Comparison of ENCODE assay signal across 8 cellular contexts in the genomic region with DNA sequence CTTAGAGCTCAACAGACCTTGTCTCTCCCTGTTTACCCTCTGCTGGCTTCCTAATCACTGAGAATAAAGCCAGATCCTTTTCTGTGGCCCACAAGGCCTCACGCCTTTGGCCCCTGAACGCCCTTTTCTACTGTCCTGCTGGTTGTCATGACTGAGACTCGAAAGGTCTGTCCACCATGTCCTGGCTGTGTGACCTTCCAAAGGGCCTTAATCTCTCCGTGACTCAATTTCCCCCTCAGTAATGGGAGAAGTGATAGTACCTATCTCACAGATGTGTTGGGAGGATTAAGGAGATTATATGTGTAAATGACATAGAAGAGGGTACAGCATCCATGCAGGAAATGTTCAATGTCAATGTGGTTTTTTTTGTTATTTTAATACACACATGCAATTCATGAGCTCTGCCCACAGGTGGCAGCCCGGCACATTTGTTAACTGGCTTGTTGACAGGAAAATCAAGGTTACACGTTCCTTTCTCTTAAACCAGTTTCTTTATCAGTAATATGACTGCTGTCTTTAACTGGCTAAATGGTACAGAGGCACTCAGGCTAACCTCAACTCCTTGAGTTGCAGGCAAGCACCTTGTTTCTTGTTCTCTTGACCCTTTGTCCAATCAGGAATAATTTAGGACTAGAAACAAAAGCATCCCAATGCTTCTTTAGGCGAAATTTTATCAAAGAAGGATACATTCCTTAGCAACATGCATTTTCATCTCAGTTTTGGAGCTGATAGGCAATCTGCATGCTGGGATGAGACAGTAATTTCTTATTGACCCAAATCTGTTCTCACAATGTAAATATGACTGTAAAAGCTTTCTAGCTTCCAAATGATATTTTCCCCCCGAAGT. TPM values are rescaled to one million over a fixed set of nuclear protein-coding genes. Genes with fewer than 3 reads are reported as not detected.
DNase-seq lines count a peak whose midpoint lies in the region; ATAC-seq and TF ChIP-seq lines count a peak whose summit lies in the region.

No MANE protein-coding gene starts in this region.

- H3K27ac Mint-ChIP-seq in activated CD8-positive, alpha-beta T cell treated with anti-CD3 and anti-CD28 coated beads for 36 hours, result no peak overlapping the region
- no peak overlapping the region for H3K27ac Mint-ChIP-seq in endothelial cell (ENCODE audit: unreplicated experiment)
- H3K27ac Mint-ChIP-seq in stimulated activated naive B cell treated with anti-CD40 and anti-IgM and Interleukin-4, amounts not matched to agents 10 μg/mL and 1 μg/mL and 100 μg/mL, for 72 hours, result no peak overlapping the region

- no peak overlapping the region for H3K4me3 Mint-ChIP-seq in activated CD8-positive, alpha-beta T cell treated with anti-CD3 and anti-CD28 coated beads for 36 hours
- no peak overlapping the region for H3K4me3 Mint-ChIP-seq in endothelial cell (ENCODE audit: unreplicated experiment)
- no peak overlapping the region for H3K4me3 Mint-ChIP-seq in stimulated activated naive B cell treated with anti-CD40 and anti-IgM and Interleukin-4, amounts not matched to agents 10 μg/mL and 1 μg/mL and 100 μg/mL, for 72 hours

- intact Hi-C loops in activated CD8-positive, alpha-beta T cell treated with anti-CD3 and anti-CD28 coated beads for 36 hours (cut with micrococcal nuclease), result loop anchor here (1.0 to 5.0 kb wide), 2 partner anchors 318 to 394 kb away; no protein-coding TSS in a partner anchor

- CTCF ChIA-PET in activated CD8-positive, alpha-beta T cell treated with anti-CD3 and anti-CD28 coated beads for 36 hours (lab: Charles Lee), result interaction anchor here (0.6 to 3.0 kb wide), 13 partner anchors 9 to 395 kb away, joined by 3 to 34 read pairs (median 4); a partner anchor contains a TSS

- H3K36me3 Mint-ChIP-seq in activated CD8-positive, alpha-beta T cell treated with anti-CD3 and anti-CD28 coated beads for 36 hours (ENCODE audit: low read depth), result no peaks in the 10 kb centered on the region
- H3K36me3 Mint-ChIP-seq in endothelial cell (ENCODE audit: low read depth, unreplicated experiment), result no peaks in the 10 kb centered on the region
- peaks cover 11 to 13% of the 10 kb centered on the region in 2 donors for H3K36me3 Mint-ChIP-seq in stimulated activated naive B cell treated with anti-CD40 and anti-IgM and Interleukin-4, amounts not matched to agents 10 μg/mL and 1 μg/mL and 100 μg/mL, for 72 hours

- POLR2A ChIA-PET in activated CD8-positive, alpha-beta T cell treated with anti-CD3 and anti-CD28 coated beads for 36 hours (lab: Charles Lee), result interaction anchor here (1.3 kb wide), 1 partner anchor 11 kb away, joined by 4 read pairs; no protein-coding TSS in a partner anchor

- no peaks in the 10 kb centered on the region for H3K9me3 Mint-ChIP-seq in activated CD8-positive, alpha-beta T cell treated with anti-CD3 and anti-CD28 coated beads for 36 hours
- H3K9me3 Mint-ChIP-seq in endothelial cell (ENCODE audit: unreplicated experiment), result no peaks in the 10 kb centered on the region
- H3K9me3 Mint-ChIP-seq in stimulated activated naive B cell treated with anti-CD40 and anti-IgM and Interleukin-4, amounts not matched to agents 10 μg/mL and 1 μg/mL and 100 μg/mL, for 72 hours, result peaks cover 2 to 4% of the 10 kb centered on the region in 2 donors

- peaks cover 10% of the 10 kb centered on the region for H3K4me1 Mint-ChIP-seq in activated CD8-positive, alpha-beta T cell treated with anti-CD3 and anti-CD28 coated beads for 36 hours (ENCODE audit: low read depth)
- no peaks in the 10 kb centered on the region for H3K4me1 Mint-ChIP-seq in endothelial cell (ENCODE audit: unreplicated experiment)
- H3K4me1 Mint-ChIP-seq in stimulated activated naive B cell treated with anti-CD40 and anti-IgM and Interleukin-4, amounts not matched to agents 10 μg/mL and 1 μg/mL and 100 μg/mL, for 72 hours, result peaks cover 0 to 5% of the 10 kb centered on the region in 2 donors

- DNase-seq in NCI-H187 (lab: John Stamatoyannopoulos, UW), result peak; percentile 11 to 14
- no peak for DNase-seq in NCI-H187 treated with DMSO at 0.1 percent for 48 hours (lab: John Stamatoyannopoulos, UW)
- DNase-seq in NCI-H2171 treated with DMSO at 0.1 percent for 48 hours (lab: John Stamatoyannopoulos, UW), result peak; percentile 15
- peak; percentile 75 for DNase-seq in activated CD8-positive, alpha-beta T cell treated with anti-CD3 and anti-CD28 coated beads for 36 hours
- peak; percentile 61 for DNase-seq in endothelial cell (ENCODE audit: low spot score)
- peak; percentile 54 for DNase-seq in myocyte (ENCODE audit: low read depth)
- no peak for DNase-seq in stimulated activated naive B cell treated with anti-CD40 and anti-IgM and Interleukin-4, amounts not matched to agents 10 μg/mL and 1 μg/mL and 100 μg/mL, for 72 hours

- ATAC-seq in HG02642 (IDR thresholded peaks at IDR 0.05; ENCODE audit: poor library complexity, unreplicated experiment), result peak; percentile 63
- ATAC-seq in activated CD8-positive, alpha-beta T cell treated with anti-CD3 and anti-CD28 coated beads for 36 hours, result peak; percentile 81
- peak; percentile 47 to 66 for ATAC-seq in stimulated activated naive B cell treated with anti-CD40 and anti-IgM and Interleukin-4, amounts not matched to agents 10 μg/mL and 1 μg/mL and 100 μg/mL, for 72 hours (replicated peaks)

- no peaks in the 10 kb centered on the region for H3K27me3 Mint-ChIP-seq in activated CD8-positive, alpha-beta T cell treated with anti-CD3 and anti-CD28 coated beads for 36 hours
- peaks cover 9% of the 10 kb centered on the region for H3K27me3 Mint-ChIP-seq in endothelial cell (ENCODE audit: unreplicated experiment)
- peaks cover 7 to 11% of the 10 kb centered on the region in 2 donors for H3K27me3 Mint-ChIP-seq in stimulated activated naive B cell treated with anti-CD40 and anti-IgM and Interleukin-4, amounts not matched to agents 10 μg/mL and 1 μg/mL and 100 μg/mL, for 72 hours

- TF ChIP-seq CTCF in activated CD8-positive, alpha-beta T cell treated with anti-CD3 and anti-CD28 coated beads for 36 hours (IDR thresholded peaks at IDR 0.05), result peak; percentile 83
- peak; percentile 85 for TF ChIP-seq CTCF in endothelial cell (IDR thresholded peaks at IDR 0.05; ENCODE audit: unreplicated experiment)

RNA-seq across cellular contexts. Expression of a gene that starts 16.6 kb away (rescaled TPM):
- total RNA-seq in activated CD8-positive, alpha-beta T cell treated with anti-CD3 and anti-CD28 coated beads for 36 hours, result 1 to 10 TPM in 1 of 2 experiments, under 1 TPM in 1; 0.31 to 1.1 TPM
- total RNA-seq in endothelial cell (ENCODE audit: unreplicated experiment), result 2.7 TPM
- 0.19 and 0.31 TPM in 2 replicates for total RNA-seq in myocyte
- 0.77 TPM for polyA plus RNA-seq in myocyte (2012)

Comparison
In these comparisons a context has a peak if more than half of its experiments do, and no peak if none do; other contexts are left out.
1. DNase-seq: peak in NCI-H187 (2 of 2), NCI-H2171 treated with DMSO at 0.1 percent for 48 hours (single experiment), activated CD8-positive, alpha-beta T cell treated with anti-CD3 and anti-CD28 coated beads for 36 hours (single experiment), endothelial cell (single experiment) and myocyte (single experiment); none in NCI-H187 treated with DMSO at 0.1 percent for 48 hours (single experiment) and stimulated activated naive B cell treated with anti-CD40 and anti-IgM and Interleukin-4, amounts not matched to agents 10 μg/mL and 1 μg/mL and 100 μg/mL, for 72 hours (single experiment).
2. Peak in every context shown above with its lines, with median percentiles within 50 percentile points of each other: ATAC-seq.